In the genomic region with DNA sequence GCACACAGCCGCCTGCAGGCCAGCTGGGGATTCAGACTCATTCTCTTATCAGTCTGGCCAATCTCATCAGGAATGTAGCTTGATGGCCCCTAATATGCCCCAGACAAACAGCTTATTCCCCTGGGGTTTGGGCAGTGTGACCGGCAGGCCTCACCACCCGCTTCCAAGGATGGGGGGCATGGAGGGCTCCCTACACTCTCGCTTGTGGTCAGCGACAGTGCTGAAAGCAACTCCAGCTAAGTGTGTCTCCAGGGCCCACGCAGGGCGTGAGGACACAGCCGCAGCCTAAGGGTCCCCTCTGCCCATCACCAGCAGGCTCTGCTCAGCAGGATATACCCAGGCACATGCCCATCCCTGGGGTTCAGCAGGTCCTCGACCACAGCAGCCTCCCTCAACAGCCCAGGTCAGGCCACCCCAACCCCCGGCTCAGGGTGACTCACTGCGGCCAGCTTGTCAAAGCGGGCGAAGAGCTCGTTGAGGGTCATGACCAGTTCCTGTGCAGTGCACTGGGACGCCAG, we compare ENCODE assay signal across 26 cellular contexts.
DNase-seq lines count a peak whose midpoint lies in the region; ATAC-seq and TF ChIP-seq lines count a peak whose summit lies in the region.
"Had no signal": no experiment of that assay in that cellular context is flagged by ENCODE, and none has a peak within 500 bp of the region (broad histone marks: within the 10 kb centered on the region; RNA-seq: fewer than 3 reads in every experiment).

No MANE protein-coding gene starts in this region.

- H2AK5ac ChIP-seq in neuronal stem cell (ENCODE audit: low read depth, low read length), result no peak overlapping the region

- H3K9ac ChIP-seq in mammary epithelial cell (ENCODE audit: insufficient read depth, low read length) (no peak overlapping the region), neuronal stem cell (ENCODE audit: low read depth, low read length, poor library complexity) (peak overlapping the region; percentile 12)

- no peak overlapping the region for H3K23ac ChIP-seq in neuronal stem cell (ENCODE audit: low read depth, low read length, poor library complexity)

- dilution Hi-C loops in mammary epithelial cell (cut with HindIII; ENCODE audit: low sequenced_read_pairs), result no loop called here

- H3K9me3 Mint-ChIP-seq in T-cell, result no peaks in the 10 kb centered on the region
- H3K9me3 Mint-ChIP-seq in WTC11, result no peaks in the 10 kb centered on the region
- H3K9me3 Mint-ChIP-seq: stimulated activated naive CD8-positive, alpha-beta T cell treated with anti-CD3 and anti-CD28 coated beads, Interleukin-15, Interleukin-2, amounts not matched to agents 100 ng/mL and 50 ng/mL, for 24 hours; T-helper 1 cell treated with Interleukin-12 subunit alpha and Interleukin-12 subunit beta and Interleukin-4 antibody, amounts not matched to agents 30 μg/mL and 1 μg/mL, for 36 hours had no signal

- BruUV-seq in mammary epithelial cell (replicated peaks; lab: Mats Ljungman, UMichigan), result no TSS peak

- H3K4me2 ChIP-seq in mammary epithelial cell (ENCODE audit: insufficient read depth, low read depth, low read length) (no peak overlapping the region), neuronal stem cell (ENCODE audit: insufficient read depth, low read length, poor library complexity, severe bottlenecking) (no peak overlapping the region)

- no peak overlapping the region for H3K4me3 Mint-ChIP-seq in T-cell
- H3K4me3 Mint-ChIP-seq in WTC11, result no peak overlapping the region
- H3K4me3 Mint-ChIP-seq: stimulated activated naive CD8-positive, alpha-beta T cell treated with anti-CD3 and anti-CD28 coated beads, Interleukin-15, Interleukin-2, amounts not matched to agents 100 ng/mL and 50 ng/mL, for 24 hours; T-helper 1 cell treated with Interleukin-12 subunit alpha and Interleukin-12 subunit beta and Interleukin-4 antibody, amounts not matched to agents 30 μg/mL and 1 μg/mL, for 36 hours had no signal

- H3K27ac ChIP-seq in breast epithelium, result peak overlapping the region; percentile 69 to 85
- H3K27ac ChIP-seq in mammary epithelial cell (ENCODE audit: insufficient read depth, low read depth, low read length), result no peak overlapping the region
- peak overlapping the region; percentile 77 to 88 (median 83) for H3K27ac ChIP-seq in esophagus muscularis mucosa (replicated peaks in 1 of 4)
- no peak overlapping the region for H3K27ac ChIP-seq in neuronal stem cell (replicated peaks; ENCODE audit: low read length)
- H3K27ac ChIP-seq in uterus, result peak overlapping the region; percentile 80 to 85

- H3K4me3 ChIP-seq in breast epithelium (no peak overlapping the region), mammary epithelial cell (replicated peaks in 1 of 3; ENCODE audit: insufficient read depth in 1 of 3, low read depth in 2 of 3, low read length in 3 of 3) (no peak overlapping the region), esophagus muscularis mucosa (no peak overlapping the region), neuronal stem cell (ENCODE audit: low read length in 2 of 2) (no peak overlapping the region), uterus (no peak overlapping the region)
- H3K4me3 ChIP-seq: adrenal gland, prostate gland, skin epidermis had no signal

- CTCF ChIA-PET in mammary epithelial cell (lab: Charles Lee; ENCODE audit: low non-redundant PET), result no interaction called here
- CTCF ChIA-PET in T-cell (lab: Charles Lee), result interaction anchor here (1.1 to 1.6 kb wide), 3 partner anchors 226 to 229 kb away, joined by 3 to 4 read pairs (median 4); no protein-coding TSS in a partner anchor
- CTCF ChIA-PET in WTC11 (lab: Charles Lee), result interaction anchor here (1.0 to 4.1 kb wide), 7 partner anchors 10 to 157 kb away, joined by 3 to 24 read pairs (median 5); no protein-coding TSS in a partner anchor

- H3K9me3 ChIP-seq in breast epithelium (no peaks in the 10 kb centered on the region), mammary epithelial cell (replicated peaks; ENCODE audit: insufficient read depth, low read length) (no peaks in the 10 kb centered on the region), esophagus muscularis mucosa (no peaks in the 10 kb centered on the region), neuronal stem cell (replicated peaks in 1 of 2; ENCODE audit: control insufficient read depth in 2 of 2, insufficient read depth in 1 of 2, low read depth in 1 of 2, low read length in 2 of 2) (peaks cover 0 to 2% of the 10 kb centered on the region in 2 donors), uterus (no peaks in the 10 kb centered on the region)
- H3K9me3 ChIP-seq: adrenal gland, prostate gland had no signal

- WGBS in mammary epithelial cell (ENCODE audit: low coverage, missing lambda C conversion rate), result 78% methylated on average over 11 of the region's 15 CpGs
- WGBS in esophagus muscularis mucosa, result 84% methylated on average over 10 of the region's 15 CpGs
- no CpG with 5 or more reads among the region's 15 CpGs for WGBS in neuronal stem cell (ENCODE audit: extremely low coverage in 2 of 2, insufficient read length in 2 of 2, insufficient replicate concordance in 1 of 2), 2 donors

- TF ChIP-seq CTCF in breast epithelium (IDR thresholded peaks at IDR 0.05) (no peak), mammary epithelial cell (conservative IDR thresholded peaks at IDR 0.05 in 1 of 2, IDR thresholded peaks at IDR 0.05 in 1 of 2; ENCODE audit: extremely low read depth in 1 of 2, insufficient read depth in 1 of 2, low read depth in 1 of 2, low read length in 2 of 2) (no peak), esophagus muscularis mucosa (IDR thresholded peaks at IDR 0.05) (no peak), uterus (IDR thresholded peaks at IDR 0.05) (no peak), WTC11 (IDR thresholded peaks at IDR 0.05) (no peak)

- no peak overlapping the region for H2BK15ac ChIP-seq in neuronal stem cell (ENCODE audit: low read length)

- H3K4me1 ChIP-seq in breast epithelium (peaks cover 0 to 12% of the 10 kb centered on the region in 2 donors), mammary epithelial cell (ENCODE audit: insufficient read depth, low read length) (peaks cover 11% of the 10 kb centered on the region), esophagus muscularis mucosa (peaks cover 64 to 99% (median 96%) of the 10 kb centered on the region in 4 donors), neuronal stem cell (ENCODE audit: control insufficient read depth in 2 of 2, insufficient read depth in 1 of 2, low read depth in 1 of 2, low read length in 2 of 2) (no peaks in the 10 kb centered on the region), uterus (no peaks in the 10 kb centered on the region)
- H3K4me1 ChIP-seq: prostate gland had no signal

- no peaks in the 10 kb centered on the region for H3K36me3 ChIP-seq in breast epithelium
- H3K36me3 ChIP-seq in mammary epithelial cell (ENCODE audit: insufficient read depth, low read length), result no peaks in the 10 kb centered on the region
- peaks cover 0 to 24% (median 7%) of the 10 kb centered on the region in 4 donors for H3K36me3 ChIP-seq in esophagus muscularis mucosa
- H3K36me3 ChIP-seq in neuronal stem cell (replicated peaks in 1 of 2; ENCODE audit: control insufficient read depth in 2 of 2, insufficient read depth in 2 of 2, low read length in 2 of 2), result no peaks in the 10 kb centered on the region
- H3K36me3 ChIP-seq in uterus, result no peaks in the 10 kb centered on the region
- H3K36me3 ChIP-seq: adrenal gland, prostate gland had no signal

- H3K79me2 ChIP-seq in mammary epithelial cell (ENCODE audit: insufficient read depth, low read length), result no peaks in the 10 kb centered on the region

- H3K4me1 Mint-ChIP-seq in T-cell (peaks cover 6 to 9% (median 7%) of the 10 kb centered on the region in 3 donors), WTC11 (peaks cover 15% of the 10 kb centered on the region)

- H4K8ac ChIP-seq in neuronal stem cell (ENCODE audit: low read depth, low read length), result no peak overlapping the region

- peak overlapping the region; percentile 54 for H2BK5ac ChIP-seq in neuronal stem cell (ENCODE audit: low read length)

- no peaks in the 10 kb centered on the region for H3K36me3 Mint-ChIP-seq in T-cell
- H3K36me3 Mint-ChIP-seq in WTC11, result no peaks in the 10 kb centered on the region

- no peaks in the 10 kb centered on the region for H4K20me1 ChIP-seq in mammary epithelial cell (ENCODE audit: insufficient read depth, low read length)

- no peak overlapping the region for H2BK120ac ChIP-seq in neuronal stem cell (ENCODE audit: low read depth, low read length)

- H2AFZ ChIP-seq in mammary epithelial cell (ENCODE audit: low read depth, low read length) (no peak overlapping the region), neuronal stem cell (ENCODE audit: low read length) (no peak overlapping the region)

- no peaks in the 10 kb centered on the region for H3K79me1 ChIP-seq in neuronal stem cell (ENCODE audit: low read depth, low read length)

- intact Hi-C loops in breast epithelium (cut with DNase I; ENCODE audit: low total_unique reads) (loop anchor here (10.0 kb wide), 1 partner anchor 153 kb away; no protein-coding TSS in a partner anchor), mammary epithelial cell (cut with micrococcal nuclease) (no loop called here), esophagus muscularis mucosa (cut with DNase I) (no loop called here), uterus (cut with DNase I; ENCODE audit: low total_unique reads) (no loop called here)

- H3K27ac Mint-ChIP-seq in T-cell, result no peak overlapping the region
- H3K27ac Mint-ChIP-seq in WTC11, result no peak overlapping the region
- H3K27ac Mint-ChIP-seq: stimulated activated naive CD8-positive, alpha-beta T cell treated with anti-CD3 and anti-CD28 coated beads, Interleukin-15, Interleukin-2, amounts not matched to agents 100 ng/mL and 50 ng/mL, for 24 hours; T-helper 1 cell treated with Interleukin-12 subunit alpha and Interleukin-12 subunit beta and Interleukin-4 antibody, amounts not matched to agents 30 μg/mL and 1 μg/mL, for 36 hours had no signal

- no peaks in the 10 kb centered on the region for H3K27me3 ChIP-seq in breast epithelium
- no peaks in the 10 kb centered on the region for H3K27me3 ChIP-seq in mammary epithelial cell (ENCODE audit: insufficient read depth, low read length)
- H3K27me3 ChIP-seq in esophagus muscularis mucosa, result no peaks in the 10 kb centered on the region
- peaks cover 0 to 12% (median 2%) of the 10 kb centered on the region in 3 experiments for H3K27me3 ChIP-seq in neuronal stem cell (ENCODE audit: control insufficient read depth in 3 of 3, insufficient read depth in 3 of 3, low read depth in 1 of 3, low read length in 3 of 3)
- H3K27me3 ChIP-seq in uterus, result no peaks in the 10 kb centered on the region

- no peak overlapping the region for H3K4ac ChIP-seq in neuronal stem cell (ENCODE audit: low read length)

- H2BK12ac ChIP-seq in neuronal stem cell (ENCODE audit: low read length), result no peak overlapping the region

- ATAC-seq in T-cell (replicated peaks in 1 of 4) (no peak), WTC11 (no peak)
- ATAC-seq: esophagus mucosa, left colon had no signal

- peak overlapping the region; percentile 29 for H3K18ac ChIP-seq in neuronal stem cell (ENCODE audit: low read length)

- POLR2A ChIA-PET in T-cell (lab: Charles Lee) (no interaction called here), WTC11 (lab: Charles Lee) (no interaction called here)

- H3K27me3 Mint-ChIP-seq in T-cell (peaks cover 0 to 2% of the 10 kb centered on the region in 2 donors), WTC11 (ENCODE audit: low read depth) (no peaks in the 10 kb centered on the region)

- H3K14ac ChIP-seq in neuronal stem cell (ENCODE audit: low read length), result peak overlapping the region; percentile 75

- in situ Hi-C loops in mammary epithelial cell (cut with MboI; ENCODE audit: low sequenced_read_pairs in 2 of 2), result loop anchor here (10.0 kb wide), 2 partner anchors 153 to 223 kb away; no protein-coding TSS in a partner anchor

- DNase-seq in breast epithelium (ENCODE audit: low spot score in 2 of 2) (no peak), mammary epithelial cell (no peak), esophagus muscularis mucosa (ENCODE audit: extremely low spot score) (no peak), neuronal stem cell (ENCODE audit: low spot score) (no peak), uterus (no peak), T-cell (no peak), WTC11 (ENCODE audit: low spot score) (no peak), globus pallidus (ENCODE audit: low spot score) (no peak)
- DNase-seq: 8988T; activated CD4-positive, alpha-beta T cell treated with anti-CD3 and anti-CD28 coated beads, Interleukin-2, amount 50 U/mL, for 1 hour; activated CD8-positive, alpha-beta memory T cell treated with anti-CD3 and anti-CD28 coated beads, Interleukin-2, amount 50 U/mL, for 48 hours; activated gamma-delta T cell; adrenal gland; central memory CD4-positive, alpha-beta T cell; COR-L47; DND-41; effector CD4-positive, alpha-beta T cell; left colon; NCI-H1417; NCI-H510A treated with DMSO at 0.1 percent for 48 hours; SHP77 treated with DMSO at 0.1 percent for 48 hours had no signal

- H4K91ac ChIP-seq in neuronal stem cell (ENCODE audit: low read depth, low read length, poor library complexity), result no peak overlapping the region

- TF ChIP-seq POLR2A in breast epithelium (IDR thresholded peaks at IDR 0.05) (no peak), esophagus muscularis mucosa (IDR thresholded peaks at IDR 0.05; ENCODE audit: low read depth) (no peak), uterus (IDR thresholded peaks at IDR 0.05) (no peak)

- TF ChIP-seq EP300 in esophagus muscularis mucosa (IDR thresholded peaks at IDR 0.05), result no peak

Comparison
In these comparisons a context has a peak if more than half of its experiments do, and no peak if none do; other contexts are left out.
1. H3K27ac ChIP-seq: peak in breast epithelium (2 of 2), esophagus muscularis mucosa (4 of 4) and uterus (2 of 2); none in mammary epithelial cell (single experiment) and neuronal stem cell (single experiment).